1 cellular context compared by ENCODE assay signal in the genomic region with DNA sequence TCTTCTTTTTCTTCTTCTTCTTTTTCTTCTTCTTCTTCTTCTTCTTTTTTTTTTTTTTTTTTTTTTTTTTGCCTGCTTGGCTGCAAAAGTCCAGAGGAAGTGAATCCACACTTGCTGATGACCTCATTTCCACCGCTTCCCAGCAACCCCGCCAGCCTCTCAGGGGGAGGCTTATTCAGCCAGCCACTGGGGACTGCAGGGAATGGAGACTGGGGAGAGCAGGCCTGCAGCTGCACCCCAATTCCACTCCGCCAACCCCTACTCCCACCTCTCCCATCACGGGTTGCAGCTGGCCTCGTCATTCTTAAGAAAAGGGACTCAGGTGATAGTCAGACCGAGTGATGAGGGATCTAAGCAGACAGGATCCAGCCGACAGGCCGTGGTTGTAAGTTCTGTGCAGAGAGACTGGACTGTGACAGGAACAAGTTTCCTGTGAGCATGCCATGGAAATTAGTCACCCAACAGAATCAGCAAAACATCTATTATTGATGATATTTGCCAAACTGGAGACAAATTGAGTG.
TF ChIP-seq lines count a peak whose summit lies in the region.

No MANE protein-coding gene starts in this region.

TF ChIP-seq in GM23338, 12 proteins besides CTCF, POLR2A, EP300 and RAD21 (continued from another document):
- TF ChIP-seq, protein P1, sequence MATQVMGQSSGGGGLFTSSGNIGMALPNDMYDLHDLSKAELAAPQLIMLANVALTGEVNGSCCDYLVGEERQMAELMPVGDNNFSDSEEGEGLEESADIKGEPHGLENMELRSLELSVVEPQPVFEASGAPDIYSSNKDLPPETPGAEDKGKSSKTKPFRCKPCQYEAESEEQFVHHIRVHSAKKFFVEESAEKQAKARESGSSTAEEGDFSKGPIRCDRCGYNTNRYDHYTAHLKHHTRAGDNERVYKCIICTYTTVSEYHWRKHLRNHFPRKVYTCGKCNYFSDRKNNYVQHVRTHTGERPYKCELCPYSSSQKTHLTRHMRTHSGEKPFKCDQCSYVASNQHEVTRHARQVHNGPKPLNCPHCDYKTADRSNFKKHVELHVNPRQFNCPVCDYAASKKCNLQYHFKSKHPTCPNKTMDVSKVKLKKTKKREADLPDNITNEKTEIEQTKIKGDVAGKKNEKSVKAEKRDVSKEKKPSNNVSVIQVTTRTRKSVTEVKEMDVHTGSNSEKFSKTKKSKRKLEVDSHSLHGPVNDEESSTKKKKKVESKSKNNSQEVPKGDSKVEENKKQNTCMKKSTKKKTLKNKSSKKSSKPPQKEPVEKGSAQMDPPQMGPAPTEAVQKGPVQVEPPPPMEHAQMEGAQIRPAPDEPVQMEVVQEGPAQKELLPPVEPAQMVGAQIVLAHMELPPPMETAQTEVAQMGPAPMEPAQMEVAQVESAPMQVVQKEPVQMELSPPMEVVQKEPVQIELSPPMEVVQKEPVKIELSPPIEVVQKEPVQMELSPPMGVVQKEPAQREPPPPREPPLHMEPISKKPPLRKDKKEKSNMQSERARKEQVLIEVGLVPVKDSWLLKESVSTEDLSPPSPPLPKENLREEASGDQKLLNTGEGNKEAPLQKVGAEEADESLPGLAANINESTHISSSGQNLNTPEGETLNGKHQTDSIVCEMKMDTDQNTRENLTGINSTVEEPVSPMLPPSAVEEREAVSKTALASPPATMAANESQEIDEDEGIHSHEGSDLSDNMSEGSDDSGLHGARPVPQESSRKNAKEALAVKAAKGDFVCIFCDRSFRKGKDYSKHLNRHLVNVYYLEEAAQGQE (IDR thresholded peaks at IDR 0.05; ENCODE audit: unreplicated experiment): no peak
- no peak for TF ChIP-seq EZH2phosphoT487 (IDR thresholded peaks at IDR 0.05; ENCODE audit: unreplicated experiment)
- no peak for TF ChIP-seq CREB1 (CRISPR knock-in tag; IDR thresholded peaks at IDR 0.05; ENCODE audit: low read depth)
- TF ChIP-seq ZNF331 (CRISPR knock-in tag; IDR thresholded peaks at IDR 0.05; ENCODE audit: low read depth): no peak
